20 cellular contexts compared by ENCODE assay signal in genomic region chr12:130083002-130083401, GRCh38.
"Had no signal": no experiment of that assay in that cellular context is flagged by ENCODE, and none has a peak within 500 bp of the region (broad histone marks: within the 10 kb centered on the region; RNA-seq: fewer than 3 reads in every experiment).

No MANE protein-coding gene starts in this region.

- H3K36me3 ChIP-seq: gastroesophageal sphincter, heart left ventricle, lower lobe of right lung, spleen had no signal

- H3K9me3 ChIP-seq: lower lobe of right lung, testis had no signal

- DNase-seq: activated CD4-positive, alpha-beta T cell treated with anti-CD3 and anti-CD28 coated beads for 36 hours; activated CD4-positive, alpha-beta T cell treated with anti-CD3 and anti-CD28 coated beads, Interleukin-2, amount 50 U/mL, for 48 hours; activated naive CD4-positive, alpha-beta T cell treated with anti-CD3 and anti-CD28 coated beads for 36 hours; activated naive CD8-positive, alpha-beta T cell treated with anti-CD3 and anti-CD28 coated beads, Interleukin-2, amount 10 ng/mL, durations not matched to agents 7 days and 5 days; activated T-cell treated with anti-CD3 and anti-CD28 coated beads, Interleukin-2, amount 50 U/mL, for 48 hours; amniotic stem cell; cerebellar nuclear complex; heart left ventricle; lower lobe of right lung; naive B cell; spleen; stimulated activated CD4-positive, alpha-beta T cell treated with anti-CD3 and anti-CD28 coated beads, Interleukin-4, amount 100 ng/mL, for 1 hour; stimulated activated naive CD4-positive, alpha-beta T cell; T1000; testis; trophoblast cell had no signal

- H3K4me3 Mint-ChIP-seq: activated CD4-positive, alpha-beta T cell treated with anti-CD3 and anti-CD28 coated beads for 36 hours; activated naive CD4-positive, alpha-beta T cell treated with anti-CD3 and anti-CD28 coated beads for 36 hours; activated naive CD8-positive, alpha-beta T cell treated with anti-CD3 and anti-CD28 coated beads, Interleukin-2, amount 10 ng/mL, durations not matched to agents 7 days and 5 days; naive B cell; T-helper 1 cell treated with Interleukin-12 subunit alpha and Interleukin-12 subunit beta and Interleukin-4 antibody, amounts not matched to agents 30 μg/mL and 1 μg/mL, for 36 hours; WTC11 had no signal

- H3K27me3 ChIP-seq: testis had no signal

- H3K27ac Mint-ChIP-seq: activated CD4-positive, alpha-beta T cell treated with anti-CD3 and anti-CD28 coated beads for 36 hours; activated naive CD4-positive, alpha-beta T cell treated with anti-CD3 and anti-CD28 coated beads for 36 hours; activated naive CD8-positive, alpha-beta T cell treated with anti-CD3 and anti-CD28 coated beads, Interleukin-2, amount 10 ng/mL, durations not matched to agents 7 days and 5 days; naive B cell; T-helper 1 cell treated with Interleukin-12 subunit alpha and Interleukin-12 subunit beta and Interleukin-4 antibody, amounts not matched to agents 30 μg/mL and 1 μg/mL, for 36 hours; WTC11 had no signal

- H3K27ac ChIP-seq: coronary artery, gastroesophageal sphincter, heart left ventricle, lower lobe of right lung, spleen, testis had no signal

- H3K27me3 Mint-ChIP-seq: activated CD4-positive, alpha-beta T cell treated with anti-CD3 and anti-CD28 coated beads for 36 hours had no signal

- H3K4me1 ChIP-seq: gastroesophageal sphincter, spleen, testis had no signal

- ATAC-seq: activated CD4-positive, alpha-beta T cell treated with anti-CD3 and anti-CD28 coated beads for 36 hours; gastroesophageal sphincter; heart left ventricle; lower lobe of right lung; WTC11 had no signal

- H3K4me3 ChIP-seq: coronary artery, gastroesophageal sphincter, heart left ventricle, lower lobe of right lung, spleen, testis had no signal
